15 cellular contexts compared by ENCODE assay signal in the genomic region with DNA sequence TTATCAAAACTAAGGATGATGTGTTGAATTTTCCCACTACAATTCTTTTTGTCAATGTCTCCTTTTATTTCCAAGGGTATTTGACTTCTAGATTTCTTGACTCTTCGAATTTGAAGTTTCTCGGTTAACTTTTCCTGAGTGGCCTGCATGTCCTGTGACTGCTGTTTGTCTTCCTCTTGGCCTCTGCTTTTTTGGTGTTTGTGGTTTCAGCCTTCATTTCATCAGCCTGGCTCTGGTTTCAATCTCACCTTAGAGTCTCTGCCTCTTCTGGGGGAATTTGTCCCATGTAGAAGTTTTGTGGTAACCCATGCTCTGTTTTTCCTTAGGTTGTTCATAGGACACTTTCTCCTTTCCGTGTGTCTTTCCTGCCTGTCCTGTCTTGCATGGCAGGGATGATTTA. TPM values are rescaled to one million over a fixed set of nuclear protein-coding genes. Genes with fewer than 3 reads are reported as not detected.
DNase-seq lines count a peak whose midpoint lies in the region; ATAC-seq and TF ChIP-seq lines count a peak whose summit lies in the region.
"Had no signal": no experiment of that assay in that cellular context is flagged by ENCODE, and none has a peak within 500 bp of the region (broad histone marks: within the 10 kb centered on the region; RNA-seq: fewer than 3 reads in every experiment).

No MANE protein-coding gene starts in this region.

- TF ChIP-seq POLR2A in suprapubic skin (IDR thresholded peaks at IDR 0.05), result no peak

- H3K27me3 ChIP-seq in suprapubic skin, result peaks cover 15% of the 10 kb centered on the region

- peaks cover 22% of the 10 kb centered on the region for H3K4me1 ChIP-seq in suprapubic skin
- H3K4me1 ChIP-seq: Caco-2 had no signal

- H3K4me1 Mint-ChIP-seq in activated naive CD8-positive, alpha-beta T cell treated with anti-CD3 and anti-CD28 coated beads, Interleukin-2, amount 10 ng/mL, durations not matched to agents 7 days and 5 days, result peaks cover 11% of the 10 kb centered on the region
- H3K4me1 Mint-ChIP-seq in activated naive CD8-positive, alpha-beta T cell treated with anti-CD3 and anti-CD28 coated beads for 36 hours, result peaks cover 8% of the 10 kb centered on the region
- H3K4me1 Mint-ChIP-seq in glutamatergic neuron (ENCODE audit: low read depth, unreplicated experiment), result no peaks in the 10 kb centered on the region

- no peak overlapping the region for H3K9ac ChIP-seq in SK-N-MC (ENCODE audit: insufficient read length)
- H3K9ac ChIP-seq: GM23248 had no signal

- no peak overlapping the region for H3K4me3 ChIP-seq in SK-N-MC
- no peak overlapping the region for H3K4me3 ChIP-seq in suprapubic skin
- H3K4me3 ChIP-seq: GM23248 had no signal

- no peak for ATAC-seq in activated naive CD8-positive, alpha-beta T cell treated with anti-CD3 and anti-CD28 coated beads, Interleukin-2, amount 10 ng/mL, durations not matched to agents 7 days and 5 days (ENCODE audit: low read depth)
- no peak for ATAC-seq in HG02852 (IDR thresholded peaks at IDR 0.05; ENCODE audit: unreplicated experiment)
- ATAC-seq: CD8-positive, alpha-beta T cell had no signal

- H3K27me3 Mint-ChIP-seq in activated naive CD8-positive, alpha-beta T cell treated with anti-CD3 and anti-CD28 coated beads, Interleukin-2, amount 10 ng/mL, durations not matched to agents 7 days and 5 days, result peaks cover 3% of the 10 kb centered on the region
- H3K27me3 Mint-ChIP-seq in activated naive CD8-positive, alpha-beta T cell treated with anti-CD3 and anti-CD28 coated beads for 36 hours, result peaks cover 5% of the 10 kb centered on the region
- H3K27me3 Mint-ChIP-seq in glutamatergic neuron (ENCODE audit: unreplicated experiment), result peaks cover 2% of the 10 kb centered on the region

- peak overlapping the region; percentile 57 for H3K27ac Mint-ChIP-seq in activated naive CD8-positive, alpha-beta T cell treated with anti-CD3 and anti-CD28 coated beads, Interleukin-2, amount 10 ng/mL, durations not matched to agents 7 days and 5 days
- no peak overlapping the region for H3K27ac Mint-ChIP-seq in activated naive CD8-positive, alpha-beta T cell treated with anti-CD3 and anti-CD28 coated beads for 36 hours
- peak overlapping the region; percentile 14 for H3K27ac Mint-ChIP-seq in glutamatergic neuron (ENCODE audit: unreplicated experiment)
- H3K27ac Mint-ChIP-seq: CD4-positive, CD25-positive, alpha-beta regulatory T cell; CD8-positive, alpha-beta T cell had no signal

- no peak for TF ChIP-seq CTCF in glutamatergic neuron (IDR thresholded peaks at IDR 0.05; ENCODE audit: partially characterized antibody, unreplicated experiment)
- TF ChIP-seq CTCF in suprapubic skin (IDR thresholded peaks at IDR 0.05), result no peak

- POLR2A ChIA-PET in activated naive CD8-positive, alpha-beta T cell treated with anti-CD3 and anti-CD28 coated beads, Interleukin-2, amount 10 ng/mL, durations not matched to agents 7 days and 5 days (lab: Charles Lee), result no interaction called here

- no peak for TF ChIP-seq EP300 in suprapubic skin (IDR thresholded peaks at IDR 0.05)

- no peak for DNase-seq in activated naive CD8-positive, alpha-beta T cell treated with anti-CD3 and anti-CD28 coated beads, Interleukin-2, amount 10 ng/mL, durations not matched to agents 7 days and 5 days
- no peak for DNase-seq in activated naive CD8-positive, alpha-beta T cell treated with anti-CD3 and anti-CD28 coated beads for 36 hours
- no peak for DNase-seq in SK-N-MC (ENCODE audit: low read depth, low spot score)
- DNase-seq in glutamatergic neuron, result no peak
- DNase-seq in suprapubic skin (ENCODE audit: low spot score in 2 of 2), result no peak
- DNase-seq: C1 segment of cervical spinal cord; Caco-2; CD4-positive, CD25-positive, alpha-beta regulatory T cell; CD8-positive, alpha-beta T cell; DMS153; DND-41; GM23248; H7; HCEC 1CT had no signal

- no peak overlapping the region for H3K4me3 Mint-ChIP-seq in activated naive CD8-positive, alpha-beta T cell treated with anti-CD3 and anti-CD28 coated beads, Interleukin-2, amount 10 ng/mL, durations not matched to agents 7 days and 5 days
- no peak overlapping the region for H3K4me3 Mint-ChIP-seq in activated naive CD8-positive, alpha-beta T cell treated with anti-CD3 and anti-CD28 coated beads for 36 hours
- no peak overlapping the region for H3K4me3 Mint-ChIP-seq in glutamatergic neuron (ENCODE audit: unreplicated experiment)
- H3K4me3 Mint-ChIP-seq: CD4-positive, CD25-positive, alpha-beta regulatory T cell; CD8-positive, alpha-beta T cell had no signal

- no peaks in the 10 kb centered on the region for H3K36me3 ChIP-seq in SK-N-MC (ENCODE audit: insufficient read depth, low read length)
- no peaks in the 10 kb centered on the region for H3K36me3 ChIP-seq in suprapubic skin

- WGBS in suprapubic skin, result 78% methylated on average over 3 of the region's 3 CpGs

- peak overlapping the region; percentile 3; the same call in 1 of the 2 replicates for H3K27ac ChIP-seq in SK-N-MC
- H3K27ac ChIP-seq in suprapubic skin, result no peak overlapping the region
- H3K27ac ChIP-seq: GM23248 had no signal

- H3K9me3 ChIP-seq in SK-N-MC (ENCODE audit: low read depth, low read length) (no peaks in the 10 kb centered on the region), suprapubic skin (no peaks in the 10 kb centered on the region)
- H3K9me3 ChIP-seq: Caco-2 had no signal

- H3K36me3 Mint-ChIP-seq in activated naive CD8-positive, alpha-beta T cell treated with anti-CD3 and anti-CD28 coated beads, Interleukin-2, amount 10 ng/mL, durations not matched to agents 7 days and 5 days, result no peaks in the 10 kb centered on the region
- H3K36me3 Mint-ChIP-seq in activated naive CD8-positive, alpha-beta T cell treated with anti-CD3 and anti-CD28 coated beads for 36 hours, result peaks cover 2% of the 10 kb centered on the region
- no peaks in the 10 kb centered on the region for H3K36me3 Mint-ChIP-seq in glutamatergic neuron (ENCODE audit: unreplicated experiment)
- H3K36me3 Mint-ChIP-seq: CD4-positive, CD25-positive, alpha-beta regulatory T cell; CD8-positive, alpha-beta T cell had no signal

- peaks cover 3% of the 10 kb centered on the region for H3K9me3 Mint-ChIP-seq in activated naive CD8-positive, alpha-beta T cell treated with anti-CD3 and anti-CD28 coated beads, Interleukin-2, amount 10 ng/mL, durations not matched to agents 7 days and 5 days
- H3K9me3 Mint-ChIP-seq in activated naive CD8-positive, alpha-beta T cell treated with anti-CD3 and anti-CD28 coated beads for 36 hours, result no peaks in the 10 kb centered on the region
- H3K9me3 Mint-ChIP-seq in glutamatergic neuron (ENCODE audit: unreplicated experiment), result peaks cover 6% of the 10 kb centered on the region
- H3K9me3 Mint-ChIP-seq: CD8-positive, alpha-beta T cell had no signal

RNA-seq across cellular contexts. Expression of gene SNED1, which starts 28.3 kb away (rescaled TPM):
- total RNA-seq in activated naive CD8-positive, alpha-beta T cell treated with anti-CD3 and anti-CD28 coated beads, Interleukin-2, amount 10 ng/mL, durations not matched to agents 7 days and 5 days, result 10 to 100 TPM; 14.5 to 18.7 TPM
- total RNA-seq in activated naive CD8-positive, alpha-beta T cell treated with anti-CD3 and anti-CD28 coated beads for 36 hours, result 1 to 10 TPM in 1 of 2 experiments, under 1 TPM in 1; 0.91 to 1.0 TPM
- total RNA-seq in glutamatergic neuron (ENCODE audit: unreplicated experiment) (2.8 TPM), suprapubic skin (10 to 100 TPM in 3 of 4 donors, 1 to 10 TPM in 1; 5.6 to 31.9 (median 13.2) TPM)
- total RNA-seq: Caco-2 had no signal
